In the genomic region with DNA sequence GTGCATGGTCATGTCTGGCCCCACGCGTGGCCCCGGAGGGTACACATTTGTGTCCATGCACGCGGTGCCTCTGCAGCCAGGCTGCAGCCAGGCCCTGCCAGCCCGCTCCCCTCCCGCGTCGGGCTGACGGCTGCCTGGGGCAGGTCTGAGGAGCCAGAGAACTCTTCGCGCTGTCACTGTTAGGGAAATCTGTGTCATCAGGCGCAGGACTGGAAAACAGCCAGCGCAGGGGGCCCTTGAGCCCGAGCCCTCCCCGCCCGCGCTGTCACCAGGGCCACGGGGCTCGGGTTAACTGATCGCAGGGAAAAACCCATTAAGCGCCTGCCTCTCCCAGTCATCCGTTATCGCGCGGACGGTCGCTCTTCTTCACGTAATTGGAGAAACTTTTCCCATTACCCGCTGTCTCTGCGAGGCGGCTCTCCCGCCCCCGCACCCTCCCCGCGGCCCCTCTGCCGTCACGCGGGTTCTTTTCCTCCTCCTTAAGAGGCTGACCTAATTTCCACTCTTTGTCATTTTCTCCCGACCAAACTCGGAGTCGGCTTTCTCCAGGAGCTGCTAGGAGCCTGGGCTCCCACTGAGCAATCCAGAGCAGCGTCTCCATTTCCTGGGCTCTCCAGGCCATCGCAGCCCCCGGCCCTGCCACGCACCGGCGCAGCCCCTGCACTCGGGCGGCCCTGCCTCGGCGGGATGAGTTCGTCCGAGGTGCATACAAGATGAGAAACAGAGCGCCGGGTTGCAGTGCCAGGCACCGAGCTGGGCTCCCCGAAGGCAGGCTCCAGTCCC, we compare ENCODE assay signal across 8 cellular contexts. TPM values are rescaled to one million over a fixed set of nuclear protein-coding genes. Genes with fewer than 3 reads are reported as not detected.
A peak's percentile ranks its signal among the peaks of the same experiment; 100 is the strongest.
DNase-seq lines count a peak whose midpoint lies in the region; ATAC-seq and TF ChIP-seq lines count a peak whose summit lies in the region.

No MANE protein-coding gene starts in this region.

- H3K36me3 ChIP-seq in PC-3 (ENCODE audit: low read depth, low read length): no peaks in the 10 kb centered on the region

- H3K27me3 ChIP-seq in H9 (ENCODE audit: insufficient read depth, low read length) (peaks cover 11% of the 10 kb centered on the region; the same call in 1 of the 2 replicates), PC-3 (ENCODE audit: low read length) (peaks cover 35% of the 10 kb centered on the region)

- H3K79me2 ChIP-seq in H9 (ENCODE audit: insufficient read depth, low read length): no peaks in the 10 kb centered on the region
- H3K79me2 ChIP-seq in PC-3 (ENCODE audit: low read length): no peaks in the 10 kb centered on the region

- H4K20me1 ChIP-seq in H9 (ENCODE audit: control insufficient read depth, insufficient read depth, insufficient read length) (peaks cover 2% of the 10 kb centered on the region), PC-3 (ENCODE audit: low read length) (no peaks in the 10 kb centered on the region)

- TF ChIP-seq CTCF in H9 (conservative IDR thresholded peaks at IDR 0.05) (no peak), PC-3 (conservative IDR thresholded peaks at IDR 0.05; ENCODE audit: low read depth, low read length) (no peak), glutamatergic neuron (IDR thresholded peaks at IDR 0.05; ENCODE audit: partially characterized antibody, unreplicated experiment) (no peak)

- CTCF ChIA-PET in PC-3 (lab: Charles Lee): no interaction called here

- H3K79me1 ChIP-seq in H9 (ENCODE audit: insufficient read depth, low read depth, low read length, poor library complexity, severe bottlenecking): no peaks in the 10 kb centered on the region

- H2AK5ac ChIP-seq in H9 (ENCODE audit: insufficient read length, low read length): no peak overlapping the region

- H3K4me1 ChIP-seq in H9 (ENCODE audit: insufficient read depth, low read length): peaks cover 6% of the 10 kb centered on the region; the same call in 1 of the 2 replicates
- H3K4me1 ChIP-seq in PC-3 (ENCODE audit: insufficient read depth, low read length): no peaks in the 10 kb centered on the region

- H3K27ac Mint-ChIP-seq in H9 (no peak overlapping the region), glutamatergic neuron (ENCODE audit: unreplicated experiment) (no peak overlapping the region)

- intact Hi-C loops in PC-3 (cut with micrococcal nuclease): no loop called here

- H3K36me3 Mint-ChIP-seq in H9 (ENCODE audit: insufficient read depth in 1 of 3, low read depth in 3 of 3): peaks cover 0 to 2% (median 0%) of the 10 kb centered on the region in 3 experiments; a peak in 3 of 7 replicates
- H3K36me3 Mint-ChIP-seq in glutamatergic neuron (ENCODE audit: unreplicated experiment): peaks cover 3% of the 10 kb centered on the region

- no peaks in the 10 kb centered on the region for H3K9me2 ChIP-seq in PC-3 (replicated peaks; ENCODE audit: low read length)

- H3K18ac ChIP-seq in H9 (ENCODE audit: insufficient read length, low read depth, low read length): no peak overlapping the region

- H4K5ac ChIP-seq in H9 (ENCODE audit: insufficient read length, low read depth, low read length): no peak overlapping the region

- H3K14ac ChIP-seq in H9 (ENCODE audit: insufficient read depth, low read length): no peak overlapping the region

- no CpG with 5 or more reads among the region's 58 CpGs for WGBS in H9 (ENCODE audit: extremely low coverage, insufficient read length, low lambda C conversion rate)

- H3F3A ChIP-seq in PC-3 (ENCODE audit: low read length, unreplicated experiment): no peaks in the 10 kb centered on the region

- DNase-seq in H9 (no peak), PC-3 (no peak), glutamatergic neuron (no peak), putamen (ENCODE audit: low spot score) (peak; percentile 67), NCI-H446 treated with DMSO at 0.1 percent for 48 hours (lab: John Stamatoyannopoulos, UW) (no peak)

- no peak overlapping the region for H3T11ph ChIP-seq in H9 (ENCODE audit: low read length)

- H3K4me1 Mint-ChIP-seq in H9: peaks cover 28 to 43% of the 10 kb centered on the region in 2 experiments
- H3K4me1 Mint-ChIP-seq in glutamatergic neuron (ENCODE audit: low read depth, unreplicated experiment): peaks cover 5% of the 10 kb centered on the region

- H3K27ac ChIP-seq in H9 (ENCODE audit: insufficient read length, low read depth, low read length): no peak overlapping the region
- H3K27ac ChIP-seq in PC-3 (ENCODE audit: low read length): no peak overlapping the region

- H3K9me3 Mint-ChIP-seq in H9 (peaks cover 0 to 5% of the 10 kb centered on the region in 2 experiments; a peak in 1 of 5 replicates), glutamatergic neuron (ENCODE audit: unreplicated experiment) (peaks cover 10% of the 10 kb centered on the region)

- no peak overlapping the region for H3K4ac ChIP-seq in H9 (ENCODE audit: low read depth, low read length)

- H3K4me2 ChIP-seq in H9 (ENCODE audit: insufficient read depth, insufficient read length, low read length) (no peak overlapping the region), PC-3 (ENCODE audit: low read length) (peak overlapping the region; percentile 61)

- no peak overlapping the region for H2BK12ac ChIP-seq in H9 (ENCODE audit: insufficient read length, low read depth, low read length)

- no peak overlapping the region for H4K8ac ChIP-seq in H9 (replicated peaks; ENCODE audit: insufficient read length, low read depth, low read length)

- H4K91ac ChIP-seq in H9 (ENCODE audit: insufficient read length, low read depth, low read length): no peak overlapping the region

- POLR2A ChIA-PET in PC-3 (lab: Charles Lee; ENCODE audit: unreplicated experiment): no interaction called here

- no peak overlapping the region for H2BK120ac ChIP-seq in H9 (ENCODE audit: low read depth, low read length, poor library complexity, severe bottlenecking)

- TF ChIP-seq POLR2A in GM18505 (IDR thresholded peaks at IDR 0.05; ENCODE audit: borderline replicate concordance, extremely low read depth, insufficient read depth, insufficient read length): no peak

- no peak overlapping the region for H3K23ac ChIP-seq in H9 (ENCODE audit: insufficient read length, low read depth, low read length)

- H3K56ac ChIP-seq in H9 (ENCODE audit: insufficient read length, low read depth, low read length): no peak overlapping the region

- H3K4me3 Mint-ChIP-seq in H9: peak overlapping the region; percentile 57 to 71
- H3K4me3 Mint-ChIP-seq in glutamatergic neuron (ENCODE audit: unreplicated experiment): peak overlapping the region; percentile 80

- no TSS peak for BruUV-seq in PC-3 (replicated peaks; lab: Mats Ljungman, UMichigan)

- H3K27me3 Mint-ChIP-seq in H9 (ENCODE audit: low read depth) (peaks cover 47% of the 10 kb centered on the region), glutamatergic neuron (ENCODE audit: unreplicated experiment) (peaks cover 10% of the 10 kb centered on the region)

- H2BK20ac ChIP-seq in H9 (ENCODE audit: low read depth, low read length, poor library complexity, severe bottlenecking): no peak overlapping the region

- no peaks in the 10 kb centered on the region for H3K9me3 ChIP-seq in H9 (ENCODE audit: control insufficient read depth, low read depth, low read length)
- H3K9me3 ChIP-seq in PC-3 (ENCODE audit: low read length): no peaks in the 10 kb centered on the region

- H3K9ac ChIP-seq in H9 (ENCODE audit: extremely low read depth, insufficient read length, low read length) (no peak overlapping the region), PC-3 (ENCODE audit: low read length) (no peak overlapping the region)

- H3K4me3 ChIP-seq in PC-3 (ENCODE audit: low read length): peak overlapping the region; percentile 21; the same call in 1 of the 2 replicates

- ATAC-seq in PC-3 (peak; percentile 56), GM18505 (IDR thresholded peaks at IDR 0.05; ENCODE audit: unreplicated experiment) (no peak), GM21529 (IDR thresholded peaks at IDR 0.05; ENCODE audit: unreplicated experiment) (no peak), GM18519 (IDR thresholded peaks at IDR 0.05; ENCODE audit: low FRiP score, unreplicated experiment) (no peak)

- no peaks in the 10 kb centered on the region for H3K23me2 ChIP-seq in H9 (ENCODE audit: insufficient read length, low read depth, low read length, poor library complexity, severe bottlenecking)

- H2BK5ac ChIP-seq in H9 (ENCODE audit: insufficient read length, low read length): no peak overlapping the region

- H2BK15ac ChIP-seq in H9 (ENCODE audit: low read depth, low read length): no peak overlapping the region

- H2AFZ ChIP-seq in H9 (ENCODE audit: low read length): no peak overlapping the region
- H2AFZ ChIP-seq in PC-3 (ENCODE audit: low read length): no peak overlapping the region

RNA-seq across cellular contexts. Expression of a gene that starts 57.5 kb away (rescaled TPM):
- total RNA-seq in H9 (2021) (not detected in 2 replicates), PC-3 (2014; rRNA removed) (not detected in 2 replicates), glutamatergic neuron (ENCODE audit: unreplicated experiment) (not detected)
